Comparison of ENCODE assay signal across 25 cellular contexts in the genomic region with DNA sequence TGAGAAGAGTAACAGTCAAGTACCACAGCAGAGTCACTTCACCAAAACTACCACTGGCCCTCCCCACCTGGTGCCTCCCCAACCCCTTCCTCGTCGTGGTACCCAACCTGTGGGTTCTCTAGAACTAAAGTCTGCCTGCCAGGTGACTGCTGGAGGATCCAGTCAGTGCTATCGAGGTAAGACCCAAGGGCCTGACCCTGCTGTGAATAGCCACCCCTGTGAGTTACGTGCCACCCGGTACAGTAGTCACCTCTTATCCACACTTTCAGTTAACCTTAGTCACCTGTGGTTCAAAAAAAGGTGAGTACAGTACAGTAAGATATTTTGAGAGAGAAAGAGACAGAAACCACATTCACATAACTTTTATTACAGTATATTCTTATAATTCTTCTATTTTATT. TPM values are rescaled to one million over a fixed set of nuclear protein-coding genes. Genes with fewer than 3 reads are reported as not detected.
DNase-seq lines count a peak whose midpoint lies in the region; ATAC-seq and TF ChIP-seq lines count a peak whose summit lies in the region.
"Had no signal": no experiment of that assay in that cellular context is flagged by ENCODE, and none has a peak within 500 bp of the region (broad histone marks: within the 10 kb centered on the region; RNA-seq: fewer than 3 reads in every experiment).

No MANE protein-coding gene starts in this region.

- H3K36me3 Mint-ChIP-seq in MCF 10A (ENCODE audit: insufficient read depth, unreplicated experiment), result peaks cover 56% of the 10 kb centered on the region
- H3K36me3 Mint-ChIP-seq in activated T-cell treated with anti-CD3 and anti-CD28 coated beads, Interleukin-2, amount 50 U/mL, for 72 hours (ENCODE audit: insufficient read depth in 2 of 2), result peaks cover 36 to 70% of the 10 kb centered on the region in 2 donors
- H3K36me3 Mint-ChIP-seq in chondrocyte (ENCODE audit: low read depth), result peaks cover 24% of the 10 kb centered on the region
- peaks cover 86% of the 10 kb centered on the region for H3K36me3 Mint-ChIP-seq in stimulated activated naive CD8-positive, alpha-beta T cell treated with anti-CD3 and anti-CD28 coated beads, Interleukin-15, Interleukin-2, amounts not matched to agents 100 ng/mL and 50 ng/mL, for 24 hours (ENCODE audit: low read depth)

- H3K4me1 Mint-ChIP-seq in MCF 10A (ENCODE audit: insufficient read depth, unreplicated experiment) (peaks cover 10% of the 10 kb centered on the region), chondrocyte (ENCODE audit: low read depth) (peaks cover 6% of the 10 kb centered on the region)
- H3K4me1 Mint-ChIP-seq in activated T-cell treated with anti-CD3 and anti-CD28 coated beads, Interleukin-2, amount 50 U/mL, for 72 hours (ENCODE audit: low read depth), result peaks cover 39% of the 10 kb centered on the region
- H3K4me1 Mint-ChIP-seq in stimulated activated naive CD8-positive, alpha-beta T cell treated with anti-CD3 and anti-CD28 coated beads, Interleukin-15, Interleukin-2, amounts not matched to agents 100 ng/mL and 50 ng/mL, for 24 hours (ENCODE audit: low read depth), result peaks cover 38% of the 10 kb centered on the region
- H3K4me1 Mint-ChIP-seq: immature natural killer cell, WTC11 had no signal

- H3K9me3 ChIP-seq in breast epithelium, result no peaks in the 10 kb centered on the region
- H3K9me3 ChIP-seq: ascending aorta, left ventricle myocardium inferior, right lobe of liver had no signal

- no peak overlapping the region for H3K27ac ChIP-seq in breast epithelium
- H3K27ac ChIP-seq: ascending aorta, left ventricle myocardium inferior, right lobe of liver had no signal

- intact Hi-C loops in MCF 10A (cut with micrococcal nuclease) (loop anchor here (1.0 kb wide), 1 partner anchor 17 kb away; no protein-coding TSS in a partner anchor), breast epithelium (cut with DNase I; ENCODE audit: low total_unique reads) (no loop called here)

- no peaks in the 10 kb centered on the region for H3K9me3 Mint-ChIP-seq in MCF 10A (ENCODE audit: unreplicated experiment)
- H3K9me3 Mint-ChIP-seq in activated T-cell treated with anti-CD3 and anti-CD28 coated beads, Interleukin-2, amount 50 U/mL, for 72 hours, result no peaks in the 10 kb centered on the region
- H3K9me3 Mint-ChIP-seq in chondrocyte (ENCODE audit: low read depth), result no peaks in the 10 kb centered on the region
- no peaks in the 10 kb centered on the region for H3K9me3 Mint-ChIP-seq in stimulated activated naive CD8-positive, alpha-beta T cell treated with anti-CD3 and anti-CD28 coated beads, Interleukin-15, Interleukin-2, amounts not matched to agents 100 ng/mL and 50 ng/mL, for 24 hours
- H3K9me3 Mint-ChIP-seq: immature natural killer cell; natural killer cell treated with Interleukin-12 subunit alpha and Interleukin-12 subunit beta and Interleukin-15 and Interleukin-18, amount 100 ng/mL, for 72 hours; WTC11 had no signal

- H3K27me3 ChIP-seq in breast epithelium, result no peaks in the 10 kb centered on the region
- H3K27me3 ChIP-seq: ascending aorta, right lobe of liver had no signal

- H3K36me3 ChIP-seq in breast epithelium, result peaks cover 3% of the 10 kb centered on the region

- H3K27me3 Mint-ChIP-seq in MCF 10A (ENCODE audit: insufficient read depth, unreplicated experiment) (no peaks in the 10 kb centered on the region), chondrocyte (ENCODE audit: low read depth) (no peaks in the 10 kb centered on the region)
- H3K27me3 Mint-ChIP-seq in activated T-cell treated with anti-CD3 and anti-CD28 coated beads, Interleukin-2, amount 50 U/mL, for 72 hours (ENCODE audit: low read depth), result no peaks in the 10 kb centered on the region
- H3K27me3 Mint-ChIP-seq in stimulated activated naive CD8-positive, alpha-beta T cell treated with anti-CD3 and anti-CD28 coated beads, Interleukin-15, Interleukin-2, amounts not matched to agents 100 ng/mL and 50 ng/mL, for 24 hours, result no peaks in the 10 kb centered on the region
- H3K27me3 Mint-ChIP-seq: activated CD8-positive, alpha-beta memory T cell treated with anti-CD3 and anti-CD28 coated beads, Interleukin-2, amount 10 ng/mL, durations not matched to agents 7 days and 5 days; natural killer cell treated with Interleukin-12 subunit alpha and Interleukin-12 subunit beta and Interleukin-15 and Interleukin-18, amount 100 ng/mL, for 72 hours had no signal

- CTCF ChIA-PET in MCF 10A (lab: Yijun Ruan, JAX), result interaction anchor here (0.7 to 12.9 kb wide), 8 partner anchors 7 to 208 kb away, joined by 3 to 201 read pairs (median 4); no protein-coding TSS in a partner anchor

- BruUV-seq in MCF 10A (replicated peaks; lab: Mats Ljungman, UMichigan), result no TSS peak

- no peak for TF ChIP-seq CTCF in MCF 10A (IDR thresholded peaks at IDR 0.05; ENCODE audit: unreplicated experiment)
- no peak for TF ChIP-seq CTCF in breast epithelium (IDR thresholded peaks at IDR 0.05)
- TF ChIP-seq CTCF in chondrocyte (IDR thresholded peaks at IDR 0.05), result no peak

- H3K4me3 ChIP-seq in breast epithelium, result no peak overlapping the region
- H3K4me3 ChIP-seq: ascending aorta, K562, left ventricle myocardium inferior, right lobe of liver had no signal

- peak; percentile 35 to 55 for ATAC-seq in activated T-cell treated with anti-CD3 and anti-CD28 coated beads, Interleukin-2, amount 50 U/mL, for 72 hours (replicated peaks in 1 of 2)
- ATAC-seq: K562, right lobe of liver, WTC11 had no signal

- H3K4me3 Mint-ChIP-seq in MCF 10A (ENCODE audit: unreplicated experiment), result no peak overlapping the region
- peak overlapping the region; percentile 43 to 61 for H3K4me3 Mint-ChIP-seq in activated T-cell treated with anti-CD3 and anti-CD28 coated beads, Interleukin-2, amount 50 U/mL, for 72 hours
- H3K4me3 Mint-ChIP-seq in chondrocyte (ENCODE audit: unreplicated experiment), result no peak overlapping the region
- peak overlapping the region; percentile 42 for H3K4me3 Mint-ChIP-seq in stimulated activated naive CD8-positive, alpha-beta T cell treated with anti-CD3 and anti-CD28 coated beads, Interleukin-15, Interleukin-2, amounts not matched to agents 100 ng/mL and 50 ng/mL, for 24 hours
- H3K4me3 Mint-ChIP-seq: activated CD8-positive, alpha-beta memory T cell treated with anti-CD3 and anti-CD28 coated beads, Interleukin-2, amount 10 ng/mL, durations not matched to agents 7 days and 5 days; immature natural killer cell; natural killer cell treated with Interleukin-12 subunit alpha and Interleukin-12 subunit beta and Interleukin-15 and Interleukin-18, amount 100 ng/mL, for 72 hours; WTC11 had no signal

- POLR2A ChIA-PET in MCF 10A (lab: Yijun Ruan, JAX), result interaction anchor here (0.8 to 2.6 kb wide), 7 partner anchors 14 to 208 kb away, joined by 3 to 34 read pairs (median 6); partner anchors contain the start of gene TTF2

- H3K27ac Mint-ChIP-seq in MCF 10A (ENCODE audit: low read depth, unreplicated experiment) (peak overlapping the region; percentile 80), chondrocyte (ENCODE audit: unreplicated experiment) (peak overlapping the region; percentile 53)
- H3K27ac Mint-ChIP-seq in activated T-cell treated with anti-CD3 and anti-CD28 coated beads, Interleukin-2, amount 50 U/mL, for 72 hours, result peak overlapping the region; percentile 4
- peak overlapping the region; percentile 88 for H3K27ac Mint-ChIP-seq in stimulated activated naive CD8-positive, alpha-beta T cell treated with anti-CD3 and anti-CD28 coated beads, Interleukin-15, Interleukin-2, amounts not matched to agents 100 ng/mL and 50 ng/mL, for 24 hours
- H3K27ac Mint-ChIP-seq: activated CD8-positive, alpha-beta memory T cell treated with anti-CD3 and anti-CD28 coated beads, Interleukin-2, amount 10 ng/mL, durations not matched to agents 7 days and 5 days; natural killer cell treated with Interleukin-12 subunit alpha and Interleukin-12 subunit beta and Interleukin-15 and Interleukin-18, amount 100 ng/mL, for 72 hours; WTC11 had no signal

- DNase-seq in MCF 10A (ENCODE audit: unreplicated experiment) (no peak), breast epithelium (ENCODE audit: low spot score in 2 of 2) (no peak), chondrocyte (ENCODE audit: low spot score) (no peak), NCI-H526 (lab: John Stamatoyannopoulos, UW) (no peak), kidney tubule cell (ENCODE audit: low spot score) (no peak)
- DNase-seq in activated T-cell treated with anti-CD3 and anti-CD28 coated beads, Interleukin-2, amount 50 U/mL, for 72 hours, result peak; percentile 26 to 55
- DNase-seq: activated gamma-delta T cell, cerebellar nuclear complex, DMS53, GDM1, H7, immature natural killer cell, left ventricle myocardium inferior, midbrain, MM.1S, NCI-H2171, NCI-H524, right lobe of liver, T-helper 9 cell had no signal

- no peak for TF ChIP-seq POLR2A in breast epithelium (IDR thresholded peaks at IDR 0.05)

- no peaks in the 10 kb centered on the region for H3K4me1 ChIP-seq in breast epithelium
- H3K4me1 ChIP-seq: ascending aorta, right lobe of liver had no signal

RNA-seq across cellular contexts. Expression of gene TTF2, which starts 16.5 kb away (rescaled TPM):
- total RNA-seq in MCF 10A (2022) (28.4 and 38.6 TPM in 2 replicates), breast epithelium (10 to 100 TPM; 15.5 to 24.7 (median 24.6) TPM), chondrocyte (16.3 to 21.4 TPM (median 16.4 TPM) in 3 replicates)
- 100 to 1,000 TPM; 104 to 107 TPM for total RNA-seq in activated T-cell treated with anti-CD3 and anti-CD28 coated beads, Interleukin-2, amount 50 U/mL, for 72 hours

RNA-seq across cellular contexts. Expression of gene TRIM45, which starts 44.9 kb away (rescaled TPM):
- total RNA-seq in MCF 10A (2022) (1.6 and 2.9 TPM in 2 replicates), breast epithelium (1 to 10 TPM; 1.1 to 8.2 (median 6.6) TPM), chondrocyte (5.3 to 6.3 TPM (median 6.0 TPM) in 3 replicates)
- under 1 TPM; 0.30 to 0.34 TPM for total RNA-seq in activated T-cell treated with anti-CD3 and anti-CD28 coated beads, Interleukin-2, amount 50 U/mL, for 72 hours

Comparison
In these comparisons a context has a peak if more than half of its experiments do, and no peak if none do; other contexts are left out.
1. DNase-seq: peak in activated T-cell treated with anti-CD3 and anti-CD28 coated beads, Interleukin-2, amount 50 U/mL, for 72 hours (2 of 2); none in MCF 10A (single experiment), breast epithelium (0 of 2), chondrocyte (single experiment), NCI-H526 (0 of 2) and kidney tubule cell (single experiment).
2. H3K27ac Mint-ChIP-seq: peak in every context shown above with its lines; median percentile 88 in stimulated activated naive CD8-positive, alpha-beta T cell treated with anti-CD3 and anti-CD28 coated beads, Interleukin-15, Interleukin-2, amounts not matched to agents 100 ng/mL and 50 ng/mL, for 24 hours; 80 in MCF 10A; 53 in chondrocyte; 4 in activated T-cell treated with anti-CD3 and anti-CD28 coated beads, Interleukin-2, amount 50 U/mL, for 72 hours.
3. H3K4me3 Mint-ChIP-seq: peak in activated T-cell treated with anti-CD3 and anti-CD28 coated beads, Interleukin-2, amount 50 U/mL, for 72 hours (2 of 2) and stimulated activated naive CD8-positive, alpha-beta T cell treated with anti-CD3 and anti-CD28 coated beads, Interleukin-15, Interleukin-2, amounts not matched to agents 100 ng/mL and 50 ng/mL, for 24 hours (single experiment); none in MCF 10A (single experiment) and chondrocyte (single experiment).